In genomic region chr1:212162635-212163034, GRCh38 we compare ENCODE assay signal across 8 cellular contexts.
A peak's percentile ranks its signal among the peaks of the same experiment; 100 is the strongest.
DNase-seq lines count a peak whose midpoint lies in the region; ATAC-seq, FAIRE-seq and TF ChIP-seq lines count a peak whose summit lies in the region.

No MANE protein-coding gene starts in this region.

- CTCF ChIA-PET in MCF 10A (lab: Yijun Ruan, JAX) = interaction anchor here (0.7 to 2.3 kb wide), 7 partner anchors 10 to 204 kb away, joined by 3 to 11 read pairs (median 5); no protein-coding TSS in a partner anchor
- CTCF ChIA-PET in PC-9 (lab: Charles Lee) = no interaction called here

- H3K9me3 ChIP-seq in DND-41 (ENCODE audit: insufficient read depth, low read length, severe bottlenecking) (no peaks in the 10 kb centered on the region), Loucy (ENCODE audit: insufficient read depth, low read depth, low read length) (no peaks in the 10 kb centered on the region), PC-9 (ENCODE audit: insufficient read depth, low read depth) (no peaks in the 10 kb centered on the region), esophagus squamous epithelium (no peaks in the 10 kb centered on the region)

- peaks cover 25% of the 10 kb centered on the region for H3K4me1 ChIP-seq in DND-41 (ENCODE audit: insufficient read depth, low read length)
- H3K4me1 ChIP-seq in Loucy (ENCODE audit: insufficient read depth, low read length, poor library complexity, severe bottlenecking) = peaks cover 56% of the 10 kb centered on the region
- no peaks in the 10 kb centered on the region; the same call in 1 of the 2 replicates for H3K4me1 ChIP-seq in PC-9 (replicated peaks; ENCODE audit: insufficient read depth)
- peaks cover 16 to 43% (median 22%) of the 10 kb centered on the region in 3 donors for H3K4me1 ChIP-seq in esophagus squamous epithelium

- intact Hi-C loops in MCF 10A (cut with micrococcal nuclease) = no loop called here
- intact Hi-C loops in PC-9 (cut with micrococcal nuclease; ENCODE audit: unreplicated experiment) = no loop called here
- intact Hi-C loops in esophagus squamous epithelium (cut with DNase I) = no loop called here

- H3K36me3 Mint-ChIP-seq in MCF 10A (ENCODE audit: insufficient read depth, unreplicated experiment) = no peaks in the 10 kb centered on the region

- no peaks in the 10 kb centered on the region for H3K27me3 Mint-ChIP-seq in MCF 10A (ENCODE audit: insufficient read depth, unreplicated experiment)

- H3K4me3 ChIP-seq in DND-41 (ENCODE audit: low read depth in 1 of 2, low read length in 2 of 2) = no peak overlapping the region
- peak overlapping the region; percentile 33 for H3K4me3 ChIP-seq in Loucy (ENCODE audit: low read length, poor library complexity, severe bottlenecking)
- no peak overlapping the region for H3K4me3 ChIP-seq in skeletal muscle cell (ENCODE audit: low read depth, low read length)
- no peak overlapping the region for H3K4me3 ChIP-seq in PC-9
- H3K4me3 ChIP-seq in esophagus squamous epithelium = no peak overlapping the region

- FAIRE-seq in D721Med (lab: Jason Lieb, UNC) = no peak

- H3K36me3 ChIP-seq in DND-41 (ENCODE audit: insufficient read depth, low read length) (peaks cover 7% of the 10 kb centered on the region; the same call in 1 of the 2 replicates), Loucy (ENCODE audit: insufficient read depth, low read length) (no peaks in the 10 kb centered on the region), PC-9 (ENCODE audit: low read depth) (no peaks in the 10 kb centered on the region), esophagus squamous epithelium (no peaks in the 10 kb centered on the region)

- H3K4me1 Mint-ChIP-seq in MCF 10A (ENCODE audit: insufficient read depth, unreplicated experiment) = peaks cover 13% of the 10 kb centered on the region

- H3K4me2 ChIP-seq in DND-41 (ENCODE audit: insufficient read depth, low read length) (no peak overlapping the region), Loucy (ENCODE audit: low read depth, low read length, poor library complexity, severe bottlenecking) (peak overlapping the region; percentile 67), PC-9 (no peak overlapping the region)

- WGBS in esophagus squamous epithelium, 2 donors = 22 to 50% methylated on average over 5 of the region's 5 CpGs

- no peak overlapping the region for H3K27ac Mint-ChIP-seq in MCF 10A (ENCODE audit: low read depth, unreplicated experiment)

- BruUV-seq in MCF 10A (replicated peaks; lab: Mats Ljungman, UMichigan) (no TSS peak), PC-9 (replicated peaks; lab: Mats Ljungman, UMichigan) (no TSS peak)

- H3K79me2 ChIP-seq in DND-41 (ENCODE audit: insufficient read depth, low read length) (no peaks in the 10 kb centered on the region), Loucy (ENCODE audit: insufficient read depth, low read length) (no peaks in the 10 kb centered on the region), PC-9 (ENCODE audit: low read depth) (no peaks in the 10 kb centered on the region)

- no peaks in the 10 kb centered on the region for H3K9me2 ChIP-seq in Loucy (replicated peaks; ENCODE audit: low read depth, low read length)
- H3K9me2 ChIP-seq in PC-9 (ENCODE audit: insufficient read depth) = no peaks in the 10 kb centered on the region

- H3F3A ChIP-seq in Loucy (ENCODE audit: low read depth) (no peaks in the 10 kb centered on the region), PC-9 (ENCODE audit: insufficient read depth, low read depth) (no peaks in the 10 kb centered on the region)

- no peak for TF ChIP-seq POLR2A in esophagus squamous epithelium (IDR thresholded peaks at IDR 0.05)

- no peaks in the 10 kb centered on the region for H3K9me3 Mint-ChIP-seq in MCF 10A (ENCODE audit: unreplicated experiment)

- no peaks in the 10 kb centered on the region for H3K27me3 ChIP-seq in DND-41 (ENCODE audit: insufficient read depth, low read length, poor library complexity)
- H3K27me3 ChIP-seq in Loucy (ENCODE audit: insufficient read depth, low read length, poor library complexity, severe bottlenecking) = no peaks in the 10 kb centered on the region
- H3K27me3 ChIP-seq in PC-9 (ENCODE audit: insufficient read depth, low read depth) = no peaks in the 10 kb centered on the region
- no peaks in the 10 kb centered on the region for H3K27me3 ChIP-seq in esophagus squamous epithelium

- TF ChIP-seq CTCF in DND-41 (IDR thresholded peaks at IDR 0.05; ENCODE audit: borderline replicate concordance, extremely low read depth, low read length, poor library complexity, severe bottlenecking) = no peak
- no peak for TF ChIP-seq CTCF in Loucy (conservative IDR thresholded peaks at IDR 0.05; ENCODE audit: low read length)
- TF ChIP-seq CTCF in MCF 10A (IDR thresholded peaks at IDR 0.05; ENCODE audit: unreplicated experiment) = no peak
- no peak for TF ChIP-seq CTCF in PC-9 (conservative IDR thresholded peaks at IDR 0.05)
- TF ChIP-seq CTCF in D721Med (IDR thresholded peaks at IDR 0.05; ENCODE audit: insufficient read depth, missing control alignments) = no peak
- TF ChIP-seq CTCF in esophagus squamous epithelium (IDR thresholded peaks at IDR 0.05) = no peak

- POLR2A ChIA-PET in MCF 10A (lab: Yijun Ruan, JAX) = interaction anchor here (0.6 to 1.8 kb wide), 4 partner anchors 11 to 37 kb away, joined by 3 to 6 read pairs (median 5); no protein-coding TSS in a partner anchor
- POLR2A ChIA-PET in PC-9 (lab: Charles Lee; ENCODE audit: unreplicated experiment) = no interaction called here

- DNase-seq in DND-41 (peak; percentile 69), MCF 10A (ENCODE audit: unreplicated experiment) (peak; percentile 88), skeletal muscle cell (ENCODE audit: low read depth) (peak; percentile 29), PC-9 (no peak), D721Med (ENCODE audit: insufficient read length, low spot score) (no peak), esophagus squamous epithelium (lab: John Stamatoyannopoulos, UW) (no peak)

- no peak overlapping the region for H3K4me3 Mint-ChIP-seq in MCF 10A (ENCODE audit: unreplicated experiment)

- H2AFZ ChIP-seq in DND-41 (ENCODE audit: low read depth, low read length) = no peak overlapping the region
- 0 out of 2 replicates have a peak overlapping the region, but pooled peaks have one; percentile 6 for H2AFZ ChIP-seq in Loucy (ENCODE audit: low read length)
- no peak overlapping the region for H2AFZ ChIP-seq in PC-9

- ATAC-seq in DND-41 (ENCODE audit: insufficient read depth, low read depth) (peak; percentile 67), GM21367 (IDR thresholded peaks at IDR 0.05; ENCODE audit: unreplicated experiment) (peak; percentile 54)

- peaks cover 3% of the 10 kb centered on the region; the same call in 1 of the 2 replicates for H4K20me1 ChIP-seq in DND-41 (ENCODE audit: insufficient read depth, low read length)
- no peaks in the 10 kb centered on the region for H4K20me1 ChIP-seq in Loucy (ENCODE audit: insufficient read depth, low read length, poor library complexity, severe bottlenecking)
- no peaks in the 10 kb centered on the region for H4K20me1 ChIP-seq in PC-9 (ENCODE audit: insufficient read depth)

- H3K27ac ChIP-seq in DND-41 (ENCODE audit: low read length) = no peak overlapping the region
- H3K27ac ChIP-seq in PC-9 = no peak overlapping the region
- peak overlapping the region in 1 of 4 donors; percentile 15 for H3K27ac ChIP-seq in esophagus squamous epithelium

- H3K9ac ChIP-seq in DND-41 (ENCODE audit: low read depth, low read length) (no peak overlapping the region), Loucy (ENCODE audit: low read depth, low read length, poor library complexity, severe bottlenecking) (peak overlapping the region; percentile 47)

Comparison
In these comparisons a context has a peak if more than half of its experiments do, and no peak if none do; other contexts are left out.
1. DNase-seq: peak in DND-41 (single experiment), MCF 10A (single experiment) and skeletal muscle cell (single experiment); none in PC-9 (0 of 2), D721Med (single experiment) and esophagus squamous epithelium (single experiment).